ENCODE assay signal across 22 cellular contexts in genomic region chr18:72799106-72799505, GRCh38.
DNase-seq lines count a peak whose midpoint lies in the region; ATAC-seq, FAIRE-seq and TF ChIP-seq lines count a peak whose summit lies in the region.
"Had no signal": no experiment of that assay in that cellular context is flagged by ENCODE, and none has a peak within 500 bp of the region (broad histone marks: within the 10 kb centered on the region; RNA-seq: fewer than 3 reads in every experiment).

No MANE protein-coding gene starts in this region.

- ATAC-seq in HG02870 (IDR thresholded peaks at IDR 0.05; ENCODE audit: unreplicated experiment) (no peak), HG02571 (IDR thresholded peaks at IDR 0.05; ENCODE audit: unreplicated experiment) (no peak), GM18519 (IDR thresholded peaks at IDR 0.05; ENCODE audit: low FRiP score, unreplicated experiment) (no peak)
- ATAC-seq: CD8-positive, alpha-beta T cell had no signal

- H3K4me1 ChIP-seq in astrocyte (ENCODE audit: insufficient read depth, low read length) = no peaks in the 10 kb centered on the region
- H3K4me1 ChIP-seq: BLaER1 treated with 17β-estradiol and CSF1 and Interleukin-3, amounts not matched to agents 10 nM and 100 nM; Peyer's patch had no signal

- H3K79me2 ChIP-seq in astrocyte (ENCODE audit: insufficient read depth, low read length) = no peaks in the 10 kb centered on the region

- DNase-seq in AG09309 (ENCODE audit: low read depth) (peak; percentile 10), HS-5 (ENCODE audit: low read depth) (peak; percentile 2), astrocyte (ENCODE audit: low read depth) (peak; percentile 5), fibroblast of mammary gland (ENCODE audit: low read depth) (peak; percentile 4)
- DNase-seq in stimulated activated naive CD4-positive, alpha-beta T cell (lab: John Stamatoyannopoulos, UW) = no peak
- DNase-seq: CD8-positive, alpha-beta T cell; DMS153; IMR-90; NCI-H1105 treated with DMSO at 0.1 percent for 48 hours; NCI-H2029 treated with DMSO at 0.1 percent for 48 hours; NCI-H2171; NCI-H524 treated with DMSO at 0.1 percent for 48 hours; NCI-H82; Peyer's patch; Right ventricle myocardium superior had no signal

- H3K4me3 Mint-ChIP-seq in astrocyte (ENCODE audit: unreplicated experiment) = no peak overlapping the region
- H3K4me3 Mint-ChIP-seq: CD8-positive, alpha-beta T cell had no signal

- no peaks in the 10 kb centered on the region for H3K27me3 Mint-ChIP-seq in astrocyte (ENCODE audit: low read depth, unreplicated experiment)

- H3K9me3 ChIP-seq in astrocyte (ENCODE audit: insufficient read depth, low read depth, low read length) = no peaks in the 10 kb centered on the region
- H3K9me3 ChIP-seq: BLaER1 treated with 17β-estradiol and CSF1 and Interleukin-3, amounts not matched to agents 10 nM and 100 nM; Peyer's patch had no signal

- no peak overlapping the region for H3K27ac Mint-ChIP-seq in astrocyte (ENCODE audit: unreplicated experiment)
- H3K27ac Mint-ChIP-seq: CD8-positive, alpha-beta T cell had no signal

- H3K4me3 ChIP-seq in AG09309 (ENCODE audit: control insufficient read depth, low read depth, low read length) = no peak overlapping the region
- H3K4me3 ChIP-seq in astrocyte (ENCODE audit: insufficient read depth, low read depth, low read length) = no peak overlapping the region
- no peak overlapping the region for H3K4me3 ChIP-seq in fibroblast of mammary gland (ENCODE audit: control insufficient read depth, low read depth, low read length)
- H3K4me3 ChIP-seq: BLaER1 treated with 17β-estradiol and CSF1 and Interleukin-3, amounts not matched to agents 10 nM and 100 nM; Peyer's patch had no signal

- no peak for FAIRE-seq in astrocyte (lab: Jason Lieb, UNC)
- FAIRE-seq: H54, HTR-8/SVneo had no signal

- TF ChIP-seq CTCF in AG09309 (IDR thresholded peaks at IDR 0.05; ENCODE audit: control insufficient read depth, insufficient read depth, low read depth, low read length, missing control alignments) (no peak), astrocyte (IDR thresholded peaks at IDR 0.05; ENCODE audit: insufficient read depth, low read depth, low read length) (no peak), fibroblast of mammary gland (conservative IDR thresholded peaks at IDR 0.05; ENCODE audit: control insufficient read depth, insufficient read depth, low read depth, low read length) (no peak)

- H3K9me3 Mint-ChIP-seq in astrocyte (ENCODE audit: unreplicated experiment) = peaks cover 2% of the 10 kb centered on the region

- H3K36me3 Mint-ChIP-seq in astrocyte (ENCODE audit: low read depth, unreplicated experiment) = peaks cover under 1% of the 10 kb centered on the region
- H3K36me3 Mint-ChIP-seq: CD8-positive, alpha-beta T cell had no signal

- H2AFZ ChIP-seq in astrocyte (ENCODE audit: low read depth, low read length) = no peak overlapping the region

- H3K36me3 ChIP-seq in astrocyte (ENCODE audit: insufficient read depth, low read length) = no peaks in the 10 kb centered on the region
- H3K36me3 ChIP-seq: BLaER1 treated with 17β-estradiol and CSF1 and Interleukin-3, amounts not matched to agents 10 nM and 100 nM; Peyer's patch had no signal

- H3K27ac ChIP-seq in astrocyte (ENCODE audit: low read depth, low read length) = no peak overlapping the region
- H3K27ac ChIP-seq: BLaER1 treated with 17β-estradiol and CSF1 and Interleukin-3, amounts not matched to agents 10 nM and 100 nM; KMS-11; Peyer's patch had no signal

- no peak overlapping the region for H3K9ac ChIP-seq in astrocyte (ENCODE audit: low read length)
- H3K9ac ChIP-seq: BLaER1 treated with 17β-estradiol and CSF1 and Interleukin-3, amounts not matched to agents 10 nM and 100 nM; KMS-11 had no signal

- H4K20me1 ChIP-seq in astrocyte (ENCODE audit: insufficient read depth, low read length) = no peaks in the 10 kb centered on the region
- H4K20me1 ChIP-seq: BLaER1 treated with 17β-estradiol and CSF1 and Interleukin-3, amounts not matched to agents 10 nM and 100 nM had no signal

- H3K4me1 Mint-ChIP-seq in astrocyte (ENCODE audit: low read depth, unreplicated experiment) = peaks cover 7% of the 10 kb centered on the region

- H3K4me2 ChIP-seq in astrocyte (ENCODE audit: low read length) = no peak overlapping the region
- H3K4me2 ChIP-seq: BLaER1 treated with 17β-estradiol and CSF1 and Interleukin-3, amounts not matched to agents 10 nM and 100 nM; KMS-11 had no signal

- H3K27me3 ChIP-seq in astrocyte (ENCODE audit: insufficient read depth, low read length) = no peaks in the 10 kb centered on the region
- H3K27me3 ChIP-seq: BLaER1 treated with 17β-estradiol and CSF1 and Interleukin-3, amounts not matched to agents 10 nM and 100 nM; Peyer's patch had no signal

Comparison
In these comparisons a context has a peak if more than half of its experiments do, and no peak if none do; other contexts are left out.
1. DNase-seq: peak in AG09309 (single experiment), HS-5 (single experiment), astrocyte (single experiment) and fibroblast of mammary gland (single experiment); none in stimulated activated naive CD4-positive, alpha-beta T cell (0 of 6).